24 cellular contexts compared by ENCODE assay signal in the genomic region with DNA sequence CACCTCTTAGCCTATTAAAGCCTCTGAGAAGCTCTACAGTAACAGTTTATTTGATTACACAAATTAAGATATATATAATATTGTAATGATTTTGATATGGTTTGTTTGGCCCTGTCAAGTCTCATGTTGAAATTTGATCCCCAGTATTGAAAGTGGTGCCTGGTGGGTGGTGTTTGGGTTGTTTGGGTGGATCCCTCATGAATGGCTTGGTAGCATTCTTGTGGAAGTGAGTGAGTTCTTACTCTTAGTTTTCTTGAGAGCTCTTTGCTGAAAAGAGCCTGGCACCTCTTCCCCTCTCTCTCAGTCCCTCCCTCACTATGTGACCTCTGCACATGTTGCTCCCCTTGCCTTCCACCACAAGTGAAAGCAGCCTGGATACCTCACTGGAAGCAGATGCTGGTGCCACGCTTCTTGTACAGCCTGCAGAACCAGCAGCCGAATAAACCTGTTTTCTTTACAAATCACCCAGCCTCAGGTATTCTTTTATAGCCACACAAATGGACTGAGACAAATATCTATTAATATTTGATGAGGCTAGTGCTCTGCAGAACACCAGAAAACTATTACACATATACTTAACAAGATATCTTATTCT. TPM values are rescaled to one million over a fixed set of nuclear protein-coding genes. Genes with fewer than 3 reads are reported as not detected.
"Had no signal": no experiment of that assay in that cellular context is flagged by ENCODE, and none has a peak within 500 bp of the region (broad histone marks: within the 10 kb centered on the region; RNA-seq: fewer than 3 reads in every experiment).

No MANE protein-coding gene starts in this region.

- H3K27ac ChIP-seq: adrenal gland, ascending aorta, body of pancreas, Peyer's patch, SJSA1, WERI-Rb-1 had no signal

- DNase-seq: activated CD4-positive, alpha-beta T cell treated with anti-CD3 and anti-CD28 coated beads for 4 hours; activated CD8-positive, alpha-beta memory T cell treated with anti-CD3 and anti-CD28 coated beads, Interleukin-2, amount 50 U/mL, for 4 hours; activated CD8-positive, alpha-beta T cell treated with anti-CD3 and anti-CD28 coated beads for 36 hours; activated naive CD4-positive, alpha-beta T cell treated with anti-CD3 and anti-CD28 coated beads, Interleukin-2, amount 50 U/mL, for 16 hours; activated naive CD8-positive, alpha-beta T cell treated with anti-CD3 and anti-CD28 coated beads, Interleukin-2, amount 10 ng/mL, durations not matched to agents 7 days and 5 days; adrenal gland; body of pancreas; Karpas-422; MM.1S; NCI-H1105; NCI-H1436; NCI-H1694 treated with DMSO at 0.1 percent for 48 hours; NCI-H2029 treated with DMSO at 0.1 percent for 48 hours; NCI-H446; NCI-H524; Peyer's patch; SHP77; T1000; WERI-Rb-1 had no signal

- H3K4me1 Mint-ChIP-seq: activated naive CD8-positive, alpha-beta T cell treated with anti-CD3 and anti-CD28 coated beads, Interleukin-2, amount 10 ng/mL, durations not matched to agents 7 days and 5 days had no signal

- H3K36me3 ChIP-seq: adrenal gland, ascending aorta, Peyer's patch, SJSA1, WERI-Rb-1 had no signal

- H3K27me3 ChIP-seq: adrenal gland, ascending aorta, body of pancreas, Peyer's patch, SJSA1 had no signal

- ATAC-seq: activated CD4-positive, CD25-positive, alpha-beta regulatory T cell treated with anti-CD3 and anti-CD28 coated beads, Interleukin-2, amount 50 U/mL, for 24 hours; activated CD8-positive, alpha-beta T cell treated with anti-CD3 and anti-CD28 coated beads for 36 hours; body of pancreas; K562; SK-N-SH treated with all-trans-retinoic acid at 6 μM for 48 hours had no signal

- H3K4me3 Mint-ChIP-seq: activated CD8-positive, alpha-beta T cell treated with anti-CD3 and anti-CD28 coated beads for 36 hours; activated naive CD8-positive, alpha-beta T cell treated with anti-CD3 and anti-CD28 coated beads, Interleukin-2, amount 10 ng/mL, durations not matched to agents 7 days and 5 days had no signal

- H3K4me3 ChIP-seq: adrenal gland, ascending aorta, body of pancreas, K562, Peyer's patch, SJSA1 had no signal

- H3K36me3 Mint-ChIP-seq: activated naive CD8-positive, alpha-beta T cell treated with anti-CD3 and anti-CD28 coated beads, Interleukin-2, amount 10 ng/mL, durations not matched to agents 7 days and 5 days had no signal

- H3K9me3 Mint-ChIP-seq: activated CD8-positive, alpha-beta T cell treated with anti-CD3 and anti-CD28 coated beads for 36 hours; activated naive CD8-positive, alpha-beta T cell treated with anti-CD3 and anti-CD28 coated beads, Interleukin-2, amount 10 ng/mL, durations not matched to agents 7 days and 5 days had no signal

- H3K27ac Mint-ChIP-seq: activated CD8-positive, alpha-beta T cell treated with anti-CD3 and anti-CD28 coated beads for 36 hours; activated naive CD8-positive, alpha-beta T cell treated with anti-CD3 and anti-CD28 coated beads, Interleukin-2, amount 10 ng/mL, durations not matched to agents 7 days and 5 days had no signal

- H3K4me1 ChIP-seq: adrenal gland, ascending aorta, body of pancreas, Peyer's patch, SJSA1 had no signal

RNA-seq across cellular contexts. Expression of gene SLC4A10, which starts 52.8 kb away (rescaled TPM):
- total RNA-seq: ascending aorta, K562, SJSA1 had no signal
- polyA plus RNA-seq: K562 had no signal
